23 cellular contexts compared by ENCODE assay signal in genomic region chr1:8303876-8304275, GRCh38.
"Had no signal": no experiment of that assay in that cellular context is flagged by ENCODE, and none has a peak within 500 bp of the region (broad histone marks: within the 10 kb centered on the region; RNA-seq: fewer than 3 reads in every experiment).

No MANE protein-coding gene starts in this region.

- H3K9me3 ChIP-seq: adrenal gland, breast epithelium, colonic mucosa, heart left ventricle had no signal

- H3K27me3 ChIP-seq: adrenal gland, breast epithelium, cardiac muscle cell, colonic mucosa, heart left ventricle had no signal

- H3K4me1 ChIP-seq: adrenal gland, breast epithelium, colonic mucosa had no signal

- H3K27ac ChIP-seq: adrenal gland, breast epithelium, cardiac muscle cell, colonic mucosa had no signal

- ATAC-seq: activated CD8-positive, alpha-beta T cell treated with anti-CD3 and anti-CD28 coated beads for 36 hours; activated naive CD8-positive, alpha-beta T cell treated with anti-CD3 and anti-CD28 coated beads, Interleukin-2, amount 50 U/mL, for 24 hours; activated T-cell treated with anti-CD3 and anti-CD28 coated beads, Interleukin-2, amount 50 U/mL, for 4 hours; esophagus mucosa had no signal

- H3K4me3 ChIP-seq: adrenal gland, breast epithelium, cardiac muscle cell, colonic mucosa, heart left ventricle had no signal

- DNase-seq: activated CD4-positive, alpha-beta T cell treated with anti-CD3 and anti-CD28 coated beads for 1 hour; activated CD4-positive, alpha-beta T cell treated with anti-CD3 and anti-CD28 coated beads for 48 hours; activated CD4-positive, alpha-beta T cell treated with anti-CD3 and anti-CD28 coated beads, Interleukin-2, amount 50 U/mL, for 1 hour; activated CD4-positive, alpha-beta T cell treated with anti-CD3 and anti-CD28 coated beads, Interleukin-2, amount 50 U/mL, for 48 hours; activated CD8-positive, alpha-beta memory T cell treated with anti-CD3 and anti-CD28 coated beads for 24 hours; activated CD8-positive, alpha-beta T cell treated with anti-CD3 and anti-CD28 coated beads for 36 hours; activated effector memory CD4-positive, alpha-beta T cell treated with anti-CD3 and anti-CD28 coated beads, Interleukin-2, amount 50 U/mL, for 16 hours; activated naive CD4-positive, alpha-beta T cell treated with anti-CD3 and anti-CD28 coated beads for 36 hours; activated naive CD8-positive, alpha-beta T cell treated with anti-CD3 and anti-CD28 coated beads for 36 hours; activated naive CD8-positive, alpha-beta T cell treated with anti-CD3 and anti-CD28 coated beads, Interleukin-2, amount 50 U/mL, for 24 hours; activated T-cell treated with anti-CD3 and anti-CD28 coated beads, Interleukin-2, amount 50 U/mL, for 4 hours; adrenal gland; amygdala; aorta; central memory CD4-positive, alpha-beta T cell; cerebellar nuclear complex; colonic mucosa; effector memory CD4-positive, alpha-beta T cell; heart left ventricle; T-helper 2 cell had no signal

- H3K36me3 ChIP-seq: adrenal gland, breast epithelium, cardiac muscle cell, colonic mucosa, heart left ventricle had no signal
